ENCODE assay signal across 31 cellular contexts in genomic region chr4:82594466-82594865, GRCh38. TPM values are rescaled to one million over a fixed set of nuclear protein-coding genes. Genes with fewer than 3 reads are reported as not detected.
"Had no signal": no experiment of that assay in that cellular context is flagged by ENCODE, and none has a peak within 500 bp of the region (broad histone marks: within the 10 kb centered on the region; RNA-seq: fewer than 3 reads in every experiment).

No MANE protein-coding gene starts in this region.

- H3K9me3 ChIP-seq: breast epithelium, Peyer's patch, SJCRH30, SK-N-SH had no signal

- H3K27ac ChIP-seq: breast epithelium, Peyer's patch, RWPE1, SJCRH30, VCaP had no signal

- ATAC-seq: activated T-helper 17 cell treated with anti-CD3 and anti-CD28 coated beads, Interleukin-2, amount 50 U/mL, for 72 hours had no signal

- H3K4me2 ChIP-seq: SK-N-SH had no signal

- H3K4me1 Mint-ChIP-seq: activated CD4-positive, alpha-beta memory T cell treated with anti-CD3 and anti-CD28 coated beads, Interleukin-2, amount 10 ng/mL, durations not matched to agents 7 days and 5 days; activated T-helper 17 cell treated with anti-CD3 and anti-CD28 coated beads, Interleukin-2, amount 50 U/mL, for 72 hours had no signal

- H3K27me3 ChIP-seq: breast epithelium, Peyer's patch, SJCRH30 had no signal

- H3K9me3 Mint-ChIP-seq: activated CD4-positive, alpha-beta memory T cell treated with anti-CD3 and anti-CD28 coated beads, Interleukin-2, amount 10 ng/mL, durations not matched to agents 7 days and 5 days; activated naive CD4-positive, alpha-beta T cell treated with anti-CD3 and anti-CD28 coated beads for 36 hours; activated T-helper 17 cell treated with anti-CD3 and anti-CD28 coated beads, Interleukin-2, amount 50 U/mL, for 72 hours had no signal

- H3K36me3 Mint-ChIP-seq: activated naive CD8-positive, alpha-beta T cell had no signal

- H3K36me3 ChIP-seq: breast epithelium, Peyer's patch, SJCRH30 had no signal

- H3K9ac ChIP-seq: SK-N-SH had no signal

- DNase-seq: activated CD4-positive, alpha-beta memory T cell treated with anti-CD3 and anti-CD28 coated beads, Interleukin-2, amount 10 ng/mL, durations not matched to agents 7 days and 5 days; activated CD4-positive, alpha-beta T cell treated with anti-CD3 and anti-CD28 coated beads, Interleukin-2, amount 50 U/mL, for 1 hour; activated CD4-positive, CD25-positive, alpha-beta regulatory T cell; activated gamma-delta T cell; activated naive CD4-positive, alpha-beta T cell treated with anti-CD3 and anti-CD28 coated beads for 36 hours; activated T-cell treated with anti-CD3 and anti-CD28 coated beads for 4 hours; activated T-cell treated with anti-CD3 and anti-CD28 coated beads, Interleukin-2, amount 50 U/mL, for 48 hours; caudate nucleus; KG1; NCI-H1048; NCI-H1417; NCI-H1930; NCI-H2171; NCI-H2227 treated with DMSO at 0.1 percent for 48 hours; NCI-H526 treated with DMSO at 0.1 percent for 48 hours; NCI-H82; NK-92 treated with Interleukin-12 subunit alpha and Interleukin-12 subunit beta, amount 100 ng/mL, for 24 hours; OCI-M1; Peyer's patch; Right ventricle myocardium superior; SJCRH30; SK-N-SH; T-helper 1 cell had no signal

- H3K4me3 Mint-ChIP-seq: activated CD4-positive, alpha-beta memory T cell treated with anti-CD3 and anti-CD28 coated beads, Interleukin-2, amount 10 ng/mL, durations not matched to agents 7 days and 5 days; activated naive CD4-positive, alpha-beta T cell treated with anti-CD3 and anti-CD28 coated beads for 36 hours; activated naive CD8-positive, alpha-beta T cell; activated T-helper 17 cell treated with anti-CD3 and anti-CD28 coated beads, Interleukin-2, amount 50 U/mL, for 72 hours had no signal

- H3K27ac Mint-ChIP-seq: activated CD4-positive, alpha-beta memory T cell treated with anti-CD3 and anti-CD28 coated beads, Interleukin-2, amount 10 ng/mL, durations not matched to agents 7 days and 5 days; activated naive CD4-positive, alpha-beta T cell treated with anti-CD3 and anti-CD28 coated beads for 36 hours; activated naive CD8-positive, alpha-beta T cell; activated T-helper 17 cell treated with anti-CD3 and anti-CD28 coated beads, Interleukin-2, amount 50 U/mL, for 72 hours had no signal

- H3K4me1 ChIP-seq: breast epithelium, Peyer's patch, SJCRH30 had no signal

- H3K4me3 ChIP-seq: breast epithelium, Peyer's patch, SJCRH30 had no signal

RNA-seq across cellular contexts. Expression of gene TMEM150C, which starts 32.7 kb away (rescaled TPM):
- total RNA-seq: activated CD4-positive, alpha-beta memory T cell treated with anti-CD3 and anti-CD28 coated beads, Interleukin-2, amount 10 ng/mL, durations not matched to agents 7 days and 5 days; activated CD8-positive, alpha-beta memory T cell treated with anti-CD3 and anti-CD28 coated beads for 36 hours; activated naive CD4-positive, alpha-beta T cell treated with anti-CD3 and anti-CD28 coated beads for 36 hours; activated T-helper 17 cell treated with anti-CD3 and anti-CD28 coated beads, Interleukin-2, amount 50 U/mL, for 72 hours; LHCN-M2; T-helper 2 cell treated with Interferon-gamma antibody and Interleukin-4, amounts not matched to agents 100 ng/mL and 5 ng/mL, for 36 hours had no signal
